Comparison of ENCODE assay signal across 13 cellular contexts in the genomic region with DNA sequence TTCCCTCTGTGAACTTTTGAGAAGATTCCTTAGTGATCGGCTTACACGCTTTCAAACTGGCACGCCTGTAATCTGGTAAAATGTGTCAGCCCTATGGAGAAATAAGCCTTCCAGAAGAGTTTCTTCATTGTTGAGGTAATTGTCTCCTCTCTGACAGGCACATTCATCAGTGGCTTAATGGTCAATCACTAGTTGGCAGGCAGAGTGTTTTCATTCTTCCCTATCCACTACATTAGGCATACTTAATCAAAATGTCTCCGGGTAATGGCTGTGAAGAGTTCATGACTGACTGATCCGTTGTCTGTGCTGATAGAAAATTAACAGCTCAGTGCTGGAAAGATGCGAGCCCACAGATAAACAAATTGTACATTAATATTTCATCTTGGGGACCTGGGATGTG. TPM values are rescaled to one million over a fixed set of nuclear protein-coding genes. Genes with fewer than 3 reads are reported as not detected.
DNase-seq lines count a peak whose midpoint lies in the region; ATAC-seq and TF ChIP-seq lines count a peak whose summit lies in the region.
"Had no signal": no experiment of that assay in that cellular context is flagged by ENCODE, and none has a peak within 500 bp of the region (broad histone marks: within the 10 kb centered on the region; RNA-seq: fewer than 3 reads in every experiment).

No MANE protein-coding gene starts in this region.

- H2AFZ ChIP-seq in H9 (ENCODE audit: low read length): no peak overlapping the region
- H2AFZ ChIP-seq: parathyroid adenoma had no signal

- no peaks in the 10 kb centered on the region for H3K79me2 ChIP-seq in H9 (ENCODE audit: insufficient read depth, low read length)
- H3K79me2 ChIP-seq: parathyroid adenoma had no signal

- H3K4me3 ChIP-seq in skeletal muscle cell (ENCODE audit: low read depth, low read length): no peak overlapping the region
- H3K4me3 ChIP-seq: coronary artery, stomach had no signal

- H3K4me3 Mint-ChIP-seq in activated CD4-positive, alpha-beta T cell treated with anti-CD3 and anti-CD28 coated beads, Interleukin-2, amount 10 ng/mL, durations not matched to agents 24 days and 14 days: no peak overlapping the region
- H3K4me3 Mint-ChIP-seq in H9: no peak overlapping the region

- H3K27ac ChIP-seq in H9 (ENCODE audit: insufficient read length, low read depth, low read length): no peak overlapping the region
- H3K27ac ChIP-seq: coronary artery, parathyroid adenoma, stomach had no signal

- TF ChIP-seq CTCF in H9 (conservative IDR thresholded peaks at IDR 0.05): no peak

- no peaks in the 10 kb centered on the region for H4K20me1 ChIP-seq in H9 (ENCODE audit: control insufficient read depth, insufficient read depth, insufficient read length)

- no peaks in the 10 kb centered on the region for H3K9me3 ChIP-seq in H9 (ENCODE audit: control insufficient read depth, low read depth, low read length)
- H3K9me3 ChIP-seq: stomach had no signal

- H2BK20ac ChIP-seq in H9 (ENCODE audit: low read depth, low read length, poor library complexity, severe bottlenecking): no peak overlapping the region

- peak; percentile 59 for ATAC-seq in esophagus mucosa
- ATAC-seq in HG02970 (IDR thresholded peaks at IDR 0.05; ENCODE audit: low FRiP score, unreplicated experiment): no peak
- no peak for ATAC-seq in GM21381 (IDR thresholded peaks at IDR 0.05; ENCODE audit: unreplicated experiment)

- no peak overlapping the region for H4K5ac ChIP-seq in H9 (ENCODE audit: insufficient read length, low read depth, low read length)

- no peaks in the 10 kb centered on the region for H3K27me3 Mint-ChIP-seq in activated CD4-positive, alpha-beta T cell treated with anti-CD3 and anti-CD28 coated beads, Interleukin-2, amount 10 ng/mL, durations not matched to agents 24 days and 14 days
- H3K27me3 Mint-ChIP-seq in H9 (ENCODE audit: low read depth): no peaks in the 10 kb centered on the region

- H3K36me3 Mint-ChIP-seq in activated CD4-positive, alpha-beta T cell treated with anti-CD3 and anti-CD28 coated beads, Interleukin-2, amount 10 ng/mL, durations not matched to agents 24 days and 14 days (ENCODE audit: low read depth): peaks cover 23% of the 10 kb centered on the region
- no peaks in the 10 kb centered on the region for H3K36me3 Mint-ChIP-seq in H9 (ENCODE audit: insufficient read depth in 1 of 3, low read depth in 3 of 3)

- H3K9me3 Mint-ChIP-seq in activated CD4-positive, alpha-beta T cell treated with anti-CD3 and anti-CD28 coated beads, Interleukin-2, amount 10 ng/mL, durations not matched to agents 24 days and 14 days: peaks cover 4% of the 10 kb centered on the region
- H3K9me3 Mint-ChIP-seq in H9: no peaks in the 10 kb centered on the region

- no peak overlapping the region for H3T11ph ChIP-seq in H9 (ENCODE audit: low read length)

- no peaks in the 10 kb centered on the region for H3K27me3 ChIP-seq in H9 (ENCODE audit: insufficient read depth, low read length)
- H3K27me3 ChIP-seq: stomach had no signal

- H4K91ac ChIP-seq in H9 (ENCODE audit: insufficient read length, low read depth, low read length): no peak overlapping the region

- H2BK5ac ChIP-seq in H9 (ENCODE audit: insufficient read length, low read length): no peak overlapping the region

- intact Hi-C loops in activated CD4-positive, alpha-beta T cell treated with anti-CD3 and anti-CD28 coated beads, Interleukin-2, amount 10 ng/mL, durations not matched to agents 24 days and 14 days (cut with micrococcal nuclease): no loop called here

- no peak overlapping the region for H3K4me2 ChIP-seq in H9 (ENCODE audit: insufficient read depth, insufficient read length, low read length)

- peaks cover 41% of the 10 kb centered on the region for H3K4me1 Mint-ChIP-seq in activated CD4-positive, alpha-beta T cell treated with anti-CD3 and anti-CD28 coated beads, Interleukin-2, amount 10 ng/mL, durations not matched to agents 24 days and 14 days
- peaks cover 2 to 6% of the 10 kb centered on the region in 2 experiments; a peak in 2 of 4 replicates for H3K4me1 Mint-ChIP-seq in H9

- H3K23ac ChIP-seq in H9 (ENCODE audit: insufficient read length, low read depth, low read length): no peak overlapping the region

- no peak overlapping the region for H3K4ac ChIP-seq in H9 (ENCODE audit: low read depth, low read length)

- no peak overlapping the region for H2BK12ac ChIP-seq in H9 (ENCODE audit: insufficient read length, low read depth, low read length)

- H2BK120ac ChIP-seq in H9 (ENCODE audit: low read depth, low read length, poor library complexity, severe bottlenecking): no peak overlapping the region

- no CpG with 5 or more reads among the region's 6 CpGs for WGBS in H9 (ENCODE audit: extremely low coverage, insufficient read length, low lambda C conversion rate)

- no peak for DNase-seq in activated CD4-positive, alpha-beta T cell treated with anti-CD3 and anti-CD28 coated beads, Interleukin-2, amount 10 ng/mL, durations not matched to agents 24 days and 14 days
- DNase-seq in activated CD4-positive, alpha-beta T cell treated with anti-CD3 and anti-CD28 coated beads, Interleukin-2, amount 50 U/mL, for 4 hours: no peak
- DNase-seq in NCI-H69 (lab: John Stamatoyannopoulos, UW) (peak; percentile 71), skeletal muscle cell (ENCODE audit: low read depth) (peak; percentile 13), H9 (no peak)
- DNase-seq: activated CD4-positive, CD25-positive, alpha-beta regulatory T cell; DND-41; stomach had no signal

- no peak overlapping the region for H3K14ac ChIP-seq in H9 (ENCODE audit: insufficient read depth, low read length)

- no peak overlapping the region for H4K8ac ChIP-seq in H9 (replicated peaks; ENCODE audit: insufficient read length, low read depth, low read length)

- no peak overlapping the region for H2BK15ac ChIP-seq in H9 (ENCODE audit: low read depth, low read length)

- H3K56ac ChIP-seq in H9 (ENCODE audit: insufficient read length, low read depth, low read length): no peak overlapping the region

- no peak overlapping the region for H3K18ac ChIP-seq in H9 (ENCODE audit: insufficient read length, low read depth, low read length)

- no peak overlapping the region for H3K9ac ChIP-seq in H9 (ENCODE audit: extremely low read depth, insufficient read length, low read length)
- H3K9ac ChIP-seq: parathyroid adenoma had no signal

- H3K23me2 ChIP-seq in H9 (ENCODE audit: insufficient read length, low read depth, low read length, poor library complexity, severe bottlenecking): no peaks in the 10 kb centered on the region

- no peaks in the 10 kb centered on the region for H3K4me1 ChIP-seq in H9 (ENCODE audit: insufficient read depth, low read length)
- H3K4me1 ChIP-seq: parathyroid adenoma, stomach had no signal

- H3K79me1 ChIP-seq in H9 (ENCODE audit: insufficient read depth, low read depth, low read length, poor library complexity, severe bottlenecking): no peaks in the 10 kb centered on the region

- H2AK5ac ChIP-seq in H9 (ENCODE audit: insufficient read length, low read length): no peak overlapping the region

- peak overlapping the region; percentile 77 for H3K27ac Mint-ChIP-seq in activated CD4-positive, alpha-beta T cell treated with anti-CD3 and anti-CD28 coated beads, Interleukin-2, amount 10 ng/mL, durations not matched to agents 24 days and 14 days
- no peak overlapping the region for H3K27ac Mint-ChIP-seq in H9

RNA-seq across cellular contexts. Expression of gene TSHZ2, which starts 31.3 kb away (rescaled TPM):
- total RNA-seq in activated CD4-positive, alpha-beta T cell treated with anti-CD3 and anti-CD28 coated beads, Interleukin-2, amount 10 ng/mL, durations not matched to agents 24 days and 14 days: 28.0 and 29.5 TPM in 2 replicates
- total RNA-seq in esophagus mucosa (10.3 TPM), H9 (2021) (0.07 TPM in 1 of 2 replicates, not detected in the other)

Comparison
In these comparisons a context has a peak if more than half of its experiments do, and no peak if none do; other contexts are left out.
1. DNase-seq: peak in NCI-H69 (single experiment) and skeletal muscle cell (single experiment); none in activated CD4-positive, alpha-beta T cell treated with anti-CD3 and anti-CD28 coated beads, Interleukin-2, amount 10 ng/mL, durations not matched to agents 24 days and 14 days (single experiment), activated CD4-positive, alpha-beta T cell treated with anti-CD3 and anti-CD28 coated beads, Interleukin-2, amount 50 U/mL, for 4 hours (0 of 2) and H9 (single experiment).
2. RNA of gene TSHZ2, which starts 31.3 kb away (total RNA-seq): 28.0 to 29.5 TPM in activated CD4-positive, alpha-beta T cell treated with anti-CD3 and anti-CD28 coated beads, Interleukin-2, amount 10 ng/mL, durations not matched to agents 24 days and 14 days and 10.3 TPM in esophagus mucosa (single experiment); 0.07 TPM in H9; every median in the first group is over 10 times any median in the second.